8 cellular contexts compared by ENCODE assay signal in genomic region chr5:14727428-14727865, GRCh38.
DNase-seq lines count a peak whose midpoint lies in the region; ATAC-seq and TF ChIP-seq lines count a peak whose summit lies in the region.

No MANE protein-coding gene starts in this region.

- no peak overlapping the region for H2AFZ ChIP-seq in Karpas-422 (ENCODE audit: low read length)

- H3K27ac Mint-ChIP-seq in activated T-helper 1 cell treated with anti-CD3 and anti-CD28 coated beads, Interleukin-12 subunit alpha, Interleukin-12 subunit beta, Interleukin-2, Interleukin-4 antibody, amounts not matched to agents 30 ng/mL and 10 ng/mL and 1 ng/mL, durations not matched to agents 14 hours and 24 hours and 36 hours: no peak overlapping the region

- TF ChIP-seq CTCF in C4-2B (conservative IDR thresholded peaks at IDR 0.05) (peak; percentile 99), Peyer's patch (IDR thresholded peaks at IDR 0.05) (peak; percentile 79 to 94 (median 90)), suprapubic skin (IDR thresholded peaks at IDR 0.05) (peak; percentile 86)

- H3K4me1 Mint-ChIP-seq in activated T-helper 1 cell treated with anti-CD3 and anti-CD28 coated beads, Interleukin-12 subunit alpha, Interleukin-12 subunit beta, Interleukin-2, Interleukin-4 antibody, amounts not matched to agents 30 ng/mL and 10 ng/mL and 1 ng/mL, durations not matched to agents 14 hours and 24 hours and 36 hours (ENCODE audit: low read depth): peaks cover 11% of the 10 kb centered on the region

- no peaks in the 10 kb centered on the region for H3K27me3 Mint-ChIP-seq in activated T-helper 1 cell treated with anti-CD3 and anti-CD28 coated beads, Interleukin-12 subunit alpha, Interleukin-12 subunit beta, Interleukin-2, Interleukin-4 antibody, amounts not matched to agents 30 ng/mL and 10 ng/mL and 1 ng/mL, durations not matched to agents 14 hours and 24 hours and 36 hours (ENCODE audit: insufficient read depth)

- peak; percentile 66 for ATAC-seq in GM19455 (IDR thresholded peaks at IDR 0.05; ENCODE audit: unreplicated experiment)

- no peak overlapping the region for H3K4me3 Mint-ChIP-seq in activated T-helper 1 cell treated with anti-CD3 and anti-CD28 coated beads, Interleukin-12 subunit alpha, Interleukin-12 subunit beta, Interleukin-2, Interleukin-4 antibody, amounts not matched to agents 30 ng/mL and 10 ng/mL and 1 ng/mL, durations not matched to agents 14 hours and 24 hours and 36 hours

- TF ChIP-seq POLR2A in Peyer's patch (IDR thresholded peaks at IDR 0.05): peak in 1 of 2 donors; percentile 4
- no peak for TF ChIP-seq POLR2A in suprapubic skin (IDR thresholded peaks at IDR 0.05)

- intact Hi-C loops in activated T-helper 1 cell treated with anti-CD3 and anti-CD28 coated beads, Interleukin-12 subunit alpha, Interleukin-12 subunit beta, Interleukin-2, Interleukin-4 antibody, amounts not matched to agents 30 ng/mL and 10 ng/mL and 1 ng/mL, durations not matched to agents 14 hours and 24 hours and 36 hours (cut with micrococcal nuclease): loop anchor here (1.0 to 5.0 kb wide), 7 partner anchors 41 to 365 kb away; no protein-coding TSS in a partner anchor

- DNase-seq in Karpas-422 (peak; percentile 85), Peyer's patch (peak; percentile 39 to 87 (median 83)), fibroblast of the conjunctiva (ENCODE audit: low read depth) (peak; percentile 69), non-pigmented ciliary epithelial cell (ENCODE audit: low read depth) (peak; percentile 40), suprapubic skin (ENCODE audit: low spot score in 2 of 2) (no peak)
- DNase-seq in activated T-helper 1 cell treated with anti-CD3 and anti-CD28 coated beads, Interleukin-12 subunit alpha, Interleukin-12 subunit beta, Interleukin-2, Interleukin-4 antibody, amounts not matched to agents 30 ng/mL and 10 ng/mL and 1 ng/mL, durations not matched to agents 14 hours and 24 hours and 36 hours (ENCODE audit: low spot score): peak; percentile 64

- no peak overlapping the region for H3K9ac ChIP-seq in Karpas-422 (ENCODE audit: low read length)

- H3K27ac ChIP-seq in C4-2B: no peak overlapping the region
- no peak overlapping the region for H3K27ac ChIP-seq in Karpas-422 (ENCODE audit: low read length)
- H3K27ac ChIP-seq in Peyer's patch: no peak overlapping the region
- no peak overlapping the region for H3K27ac ChIP-seq in suprapubic skin

- H3K27me3 ChIP-seq in Karpas-422 (ENCODE audit: low read length) (no peaks in the 10 kb centered on the region), Peyer's patch (no peaks in the 10 kb centered on the region), suprapubic skin (no peaks in the 10 kb centered on the region)

- H3K36me3 ChIP-seq in Karpas-422 (ENCODE audit: insufficient read depth, low read length) (no peaks in the 10 kb centered on the region), Peyer's patch (no peaks in the 10 kb centered on the region), suprapubic skin (peaks cover 16% of the 10 kb centered on the region)

- no peaks in the 10 kb centered on the region; the same call in 1 of the 2 replicates for H4K20me1 ChIP-seq in Karpas-422 (ENCODE audit: insufficient read depth, low read depth, low read length)

- 4% methylated on average over 7 of the region's 7 CpGs for WGBS in suprapubic skin

- H3K9me3 Mint-ChIP-seq in activated T-helper 1 cell treated with anti-CD3 and anti-CD28 coated beads, Interleukin-12 subunit alpha, Interleukin-12 subunit beta, Interleukin-2, Interleukin-4 antibody, amounts not matched to agents 30 ng/mL and 10 ng/mL and 1 ng/mL, durations not matched to agents 14 hours and 24 hours and 36 hours: no peaks in the 10 kb centered on the region

- peaks cover 11% of the 10 kb centered on the region for H3K4me1 ChIP-seq in Karpas-422 (ENCODE audit: low read length)
- peaks cover 0 to 19% (median 0%) of the 10 kb centered on the region in 4 donors for H3K4me1 ChIP-seq in Peyer's patch
- peaks cover 5% of the 10 kb centered on the region for H3K4me1 ChIP-seq in suprapubic skin

- H3K9me3 ChIP-seq in Karpas-422 (ENCODE audit: low read length): no peaks in the 10 kb centered on the region
- no peaks in the 10 kb centered on the region for H3K9me3 ChIP-seq in Peyer's patch
- no peaks in the 10 kb centered on the region for H3K9me3 ChIP-seq in suprapubic skin

- no peak for TF ChIP-seq EP300 in suprapubic skin (IDR thresholded peaks at IDR 0.05)

- no peak overlapping the region for H3K4me3 ChIP-seq in Karpas-422 (ENCODE audit: low read length)
- H3K4me3 ChIP-seq in Peyer's patch: no peak overlapping the region
- no peak overlapping the region for H3K4me3 ChIP-seq in suprapubic skin

- H3K4me2 ChIP-seq in Karpas-422 (ENCODE audit: low read depth, low read length, poor library complexity, severe bottlenecking): no peak overlapping the region

- H3K36me3 Mint-ChIP-seq in activated T-helper 1 cell treated with anti-CD3 and anti-CD28 coated beads, Interleukin-12 subunit alpha, Interleukin-12 subunit beta, Interleukin-2, Interleukin-4 antibody, amounts not matched to agents 30 ng/mL and 10 ng/mL and 1 ng/mL, durations not matched to agents 14 hours and 24 hours and 36 hours (ENCODE audit: low read depth): peaks cover 2% of the 10 kb centered on the region

- no peaks in the 10 kb centered on the region for H3K79me2 ChIP-seq in Karpas-422 (ENCODE audit: low read length)

- no peaks in the 10 kb centered on the region for H3K9me2 ChIP-seq in Karpas-422 (replicated peaks; ENCODE audit: insufficient read depth, low read length)

Comparison
In these comparisons a context has a peak if more than half of its experiments do, and no peak if none do; other contexts are left out.
1. DNase-seq: peak in Karpas-422 (single experiment), Peyer's patch (3 of 3), activated T-helper 1 cell treated with anti-CD3 and anti-CD28 coated beads, Interleukin-12 subunit alpha, Interleukin-12 subunit beta, Interleukin-2, Interleukin-4 antibody, amounts not matched to agents 30 ng/mL and 10 ng/mL and 1 ng/mL, durations not matched to agents 14 hours and 24 hours and 36 hours (single experiment), fibroblast of the conjunctiva (single experiment) and non-pigmented ciliary epithelial cell (single experiment); none in suprapubic skin (0 of 2).
2. Peak in every context shown above with its lines, with median percentiles within 50 percentile points of each other: CTCF ChIP-seq.